Comparison of ENCODE assay signal across 37 cellular contexts in genomic region chr1:19858894-19859293, GRCh38. TPM values are rescaled to one million over a fixed set of nuclear protein-coding genes. Genes with fewer than 3 reads are reported as not detected.
DNase-seq lines count a peak whose midpoint lies in the region; ATAC-seq, FAIRE-seq and TF ChIP-seq lines count a peak whose summit lies in the region.
"Had no signal": no experiment of that assay in that cellular context is flagged by ENCODE, and none has a peak within 500 bp of the region (broad histone marks: within the 10 kb centered on the region; RNA-seq: fewer than 3 reads in every experiment).

No MANE protein-coding gene starts in this region.

- H3K4me2 ChIP-seq in OCI-LY7 (ENCODE audit: low read length), result no peak overlapping the region
- no peak overlapping the region for H3K4me2 ChIP-seq in H1 (ENCODE audit: insufficient read depth in 1 of 2, low read depth in 2 of 2, low read length in 2 of 2)
- H3K4me2 ChIP-seq in HepG2 (ENCODE audit: low read depth, low read length), result no peak overlapping the region
- H3K4me2 ChIP-seq: neural progenitor cell, SK-N-SH had no signal

- H3K4me1 ChIP-seq in OCI-LY7 (ENCODE audit: insufficient read depth, low read length, poor library complexity, severe bottlenecking) (no peaks in the 10 kb centered on the region), H1 (replicated peaks in 1 of 4; ENCODE audit: control insufficient read depth in 3 of 4, insufficient read depth in 4 of 4, low read length in 3 of 4) (no peaks in the 10 kb centered on the region), HepG2 (ENCODE audit: insufficient read depth, low read length) (peaks cover 24% of the 10 kb centered on the region)
- H3K4me1 ChIP-seq: neural progenitor cell, parathyroid adenoma, upper lobe of right lung had no signal

- POLR2A ChIA-PET in OCI-LY7 (lab: Charles Lee), result no interaction called here
- POLR2A ChIA-PET in H1 (lab: Charles Lee; ENCODE audit: partially characterized antibody), result no interaction called here
- POLR2A ChIA-PET in HepG2 (lab: Yijun Ruan, JAX), result no interaction called here
- POLR2A ChIA-PET in activated CD4-positive, alpha-beta memory T cell treated with anti-CD3 and anti-CD28 coated beads, Interleukin-2, amount 10 ng/mL, durations not matched to agents 7 days and 5 days (lab: Charles Lee), result no interaction called here

- H2AFZ ChIP-seq in OCI-LY7 (ENCODE audit: low read length), result no peak overlapping the region
- no peak overlapping the region for H2AFZ ChIP-seq in H1 (ENCODE audit: low read length)
- H2AFZ ChIP-seq in HepG2 (ENCODE audit: low read length), result no peak overlapping the region
- H2AFZ ChIP-seq: neural progenitor cell, parathyroid adenoma had no signal

- no peak overlapping the region for H3K23ac ChIP-seq in H1 (ENCODE audit: insufficient read length)

- H3K27me3 ChIP-seq in H1 (replicated peaks in 1 of 4; ENCODE audit: control insufficient read depth in 3 of 4, extremely low read depth in 1 of 4, insufficient read depth in 3 of 4, low read length in 3 of 4) (no peaks in the 10 kb centered on the region), HepG2 (ENCODE audit: control insufficient read depth in 1 of 2, insufficient read depth in 2 of 2, low read length in 2 of 2) (no peaks in the 10 kb centered on the region)
- H3K27me3 ChIP-seq: neural progenitor cell, upper lobe of right lung had no signal

- no peak overlapping the region for H3K27ac Mint-ChIP-seq in activated CD4-positive, alpha-beta memory T cell treated with anti-CD3 and anti-CD28 coated beads, Interleukin-2, amount 10 ng/mL, durations not matched to agents 7 days and 5 days
- H3K27ac Mint-ChIP-seq: activated naive CD8-positive, alpha-beta T cell; CD14-positive monocyte; immature natural killer cell; neural progenitor cell had no signal

- BruUV-seq in OCI-LY7 (replicated peaks; lab: Mats Ljungman, UMichigan) (no TSS peak), HepG2 (replicated peaks; lab: Mats Ljungman, UMichigan) (no TSS peak)

- no peak overlapping the region for H2BK120ac ChIP-seq in H1 (replicated peaks; ENCODE audit: low read depth, low read length)

- H3K4me3 Mint-ChIP-seq in activated CD4-positive, alpha-beta memory T cell treated with anti-CD3 and anti-CD28 coated beads, Interleukin-2, amount 10 ng/mL, durations not matched to agents 7 days and 5 days, result no peak overlapping the region
- H3K4me3 Mint-ChIP-seq: activated naive CD8-positive, alpha-beta T cell; CD14-positive monocyte; immature natural killer cell; neural progenitor cell had no signal

- no peak overlapping the region for H2BK20ac ChIP-seq in H1 (ENCODE audit: low read length)

- no peaks in the 10 kb centered on the region for H3K9me2 ChIP-seq in OCI-LY7 (ENCODE audit: insufficient read depth, low read length)
- H3K9me2 ChIP-seq: SK-N-SH had no signal

- in situ Hi-C loops in HepG2 (cut with HindIII; ENCODE audit: extremely low pct_ligation_motif_present, low pct_unique_long_range_greater_than_20kb), result no loop called here

- TF ChIP-seq EP300 in H1 (IDR thresholded peaks at IDR 0.05; ENCODE audit: borderline replicate concordance in 1 of 2, low read depth in 2 of 2, low read length in 2 of 2) (no peak), HepG2 (IDR thresholded peaks at IDR 0.05; ENCODE audit: low read depth in 2 of 2, low read length in 2 of 2) (no peak), HepG2 (CRISPR knock-in tag; IDR thresholded peaks at IDR 0.05; ENCODE audit: borderline replicate concordance) (no peak)

- CTCF ChIA-PET in OCI-LY7 (lab: Charles Lee; ENCODE audit: unreplicated experiment) (no interaction called here), H1 (lab: Charles Lee; ENCODE audit: partially characterized antibody) (interaction anchor here (0.9 to 1.2 kb wide), 2 partner anchors 325 to 499 kb away, joined by 3 read pairs; no protein-coding TSS in a partner anchor), HepG2 (lab: Yijun Ruan, JAX; ENCODE audit: low intra/inter-chr PET ratio, low total read pairs) (no interaction called here)
- CTCF ChIA-PET in activated CD4-positive, alpha-beta memory T cell treated with anti-CD3 and anti-CD28 coated beads, Interleukin-2, amount 10 ng/mL, durations not matched to agents 7 days and 5 days (lab: Charles Lee), result interaction anchor here (0.7 kb wide), 1 partner anchor 10 kb away, joined by 3 read pairs; no protein-coding TSS in a partner anchor

- no peak overlapping the region for H3K4ac ChIP-seq in H1 (replicated peaks; ENCODE audit: insufficient read length, low read depth, low read length)

- no peak overlapping the region for H2AK5ac ChIP-seq in H1 (ENCODE audit: low read depth, low read length)

- no peaks in the 10 kb centered on the region for H4K20me1 ChIP-seq in OCI-LY7 (ENCODE audit: insufficient read depth, low read length)
- no peaks in the 10 kb centered on the region for H4K20me1 ChIP-seq in H1 (replicated peaks in 1 of 2; ENCODE audit: control insufficient read depth in 1 of 2, insufficient read depth in 2 of 2, low read length in 2 of 2)
- no peaks in the 10 kb centered on the region for H4K20me1 ChIP-seq in HepG2 (ENCODE audit: insufficient read depth, low read length)

- H3K9ac ChIP-seq in H1 (replicated peaks in 1 of 4; ENCODE audit: extremely low read depth in 1 of 4, low read depth in 3 of 4, low read length in 3 of 4), result no peak overlapping the region
- no peak overlapping the region for H3K9ac ChIP-seq in HepG2 (ENCODE audit: insufficient read depth, low read depth, low read length)
- H3K9ac ChIP-seq: neural progenitor cell, parathyroid adenoma, SK-N-SH had no signal

- TF ChIP-seq RAD21 in H1 (IDR thresholded peaks at IDR 0.05 in 1 of 2, conservative IDR thresholded peaks at IDR 0.05 in 1 of 2; ENCODE audit: low read depth in 2 of 2, low read length in 2 of 2), result no peak
- TF ChIP-seq RAD21 in HepG2 (CRISPR knock-in tag; IDR thresholded peaks at IDR 0.05), result no peak

- no peak for TF ChIP-seq POLR2A in H1 (IDR thresholded peaks at IDR 0.05; ENCODE audit: control extremely low read depth in 1 of 2, low read depth in 2 of 2, low read length in 2 of 2)
- TF ChIP-seq POLR2A in HepG2 (IDR thresholded peaks at IDR 0.05; ENCODE audit: insufficient read depth in 1 of 2, low read depth in 2 of 2, low read length in 2 of 2), result no peak

- no peak overlapping the region for H4K5ac ChIP-seq in H1 (ENCODE audit: insufficient read length, low read depth, low read length)

- H3K14ac ChIP-seq in H1 (ENCODE audit: insufficient read length), result no peak overlapping the region

- H3K79me2 ChIP-seq in OCI-LY7 (ENCODE audit: insufficient read depth, low read depth, low read length) (no peaks in the 10 kb centered on the region), H1 (ENCODE audit: control insufficient read depth in 1 of 2, insufficient read depth in 2 of 2, low read length in 2 of 2) (no peaks in the 10 kb centered on the region), HepG2 (ENCODE audit: insufficient read depth, low read length) (no peaks in the 10 kb centered on the region)
- H3K79me2 ChIP-seq: parathyroid adenoma had no signal

- no peak overlapping the region for H2BK5ac ChIP-seq in H1 (ENCODE audit: low read depth, low read length)

- no peaks in the 10 kb centered on the region for H3K79me1 ChIP-seq in H1 (ENCODE audit: low read depth, low read length)

- H2BK15ac ChIP-seq in H1 (ENCODE audit: low read length), result no peak overlapping the region

- H3K36me3 ChIP-seq in OCI-LY7 (ENCODE audit: insufficient read depth, low read length) (no peaks in the 10 kb centered on the region), H1 (ENCODE audit: control insufficient read depth in 2 of 4, insufficient read depth in 4 of 4, low read length in 3 of 4) (no peaks in the 10 kb centered on the region), HepG2 (replicated peaks in 1 of 2; ENCODE audit: control insufficient read depth in 1 of 2, insufficient read depth in 2 of 2, low read length in 2 of 2) (no peaks in the 10 kb centered on the region)
- H3K36me3 ChIP-seq: neural progenitor cell, upper lobe of right lung had no signal

- H4K91ac ChIP-seq in H1 (replicated peaks; ENCODE audit: insufficient read length, low read length), result no peak overlapping the region

- H4K8ac ChIP-seq in H1 (ENCODE audit: extremely low read depth, insufficient read depth, low read length), result no peak overlapping the region

- ATAC-seq in HepG2, result no peak
- ATAC-seq in GM21367 (IDR thresholded peaks at IDR 0.05; ENCODE audit: unreplicated experiment), result no peak
- ATAC-seq: left cardiac atrium; stimulated activated naive CD8-positive, alpha-beta T cell treated with anti-CD3 and anti-CD28 coated beads, Interleukin-15, Interleukin-2, amounts not matched to agents 100 U/mL and 50 U/mL, for 24 hours; upper lobe of right lung had no signal

- peaks cover 4% of the 10 kb centered on the region for H3K9me3 Mint-ChIP-seq in activated CD4-positive, alpha-beta memory T cell treated with anti-CD3 and anti-CD28 coated beads, Interleukin-2, amount 10 ng/mL, durations not matched to agents 7 days and 5 days

- 77% methylated on average over 5 of the region's 5 CpGs; no CpG with 5 or more reads in 1 of the 2 experiments for WGBS in H1 (ENCODE audit: extremely low coverage in 1 of 2, insufficient coverage in 1 of 2, insufficient read length in 1 of 2, insufficient replicate concordance in 2 of 2, low coverage in 1 of 2, low lambda C conversion rate in 2 of 2, missing lambda C conversion rate in 1 of 2), 2 experiments
- WGBS in HepG2 (ENCODE audit: low lambda C conversion rate), result 19% methylated on average over 5 of the region's 5 CpGs

- H3K23me2 ChIP-seq in H1 (ENCODE audit: low read depth, low read length), result no peaks in the 10 kb centered on the region

- no peak overlapping the region for H3K56ac ChIP-seq in H1 (replicated peaks; ENCODE audit: insufficient read length, low read depth, low read length)

- H3K27ac ChIP-seq in OCI-LY7 (ENCODE audit: low read depth, low read length, poor library complexity, severe bottlenecking) (no peak overlapping the region), H1 (ENCODE audit: low read depth, low read length) (no peak overlapping the region), HepG2 (ENCODE audit: extremely low read length, insufficient read depth, low read length) (no peak overlapping the region)
- H3K27ac ChIP-seq: neural progenitor cell, parathyroid adenoma, upper lobe of right lung, VCaP had no signal

- H3K4me3 ChIP-seq in OCI-LY7 (ENCODE audit: low read depth, low read length, poor library complexity, severe bottlenecking) (no peak overlapping the region), H1 (ENCODE audit: extremely low read depth in 1 of 4, insufficient read depth in 2 of 4, low read depth in 3 of 4, low read length in 4 of 4) (no peak overlapping the region), HepG2 (replicated peaks in 1 of 3; ENCODE audit: insufficient read depth in 1 of 3, low read depth in 2 of 3, low read length in 3 of 3) (no peak overlapping the region)
- H3K4me3 ChIP-seq: neural progenitor cell, upper lobe of right lung had no signal

- FAIRE-seq in H1 (lab: Jason Lieb, UNC) (peak; percentile 24), HepG2 (lab: Jason Lieb, UNC) (no peak)
- FAIRE-seq: bronchial epithelial cell, endothelial cell of umbilical vein, small intestine had no signal

- TF ChIP-seq CTCF in OCI-LY7 (conservative IDR thresholded peaks at IDR 0.05; ENCODE audit: low read length) (no peak), H1 (IDR thresholded peaks at IDR 0.05; ENCODE audit: control extremely low read depth in 1 of 3, insufficient read depth in 1 of 3, low read depth in 1 of 3, low read length in 3 of 3) (no peak), HepG2 (CRISPR knock-in tag; IDR thresholded peaks at IDR 0.05) (no peak)

- DNase-seq in SIG-M5 treated with dmso at 0.1 percent for 504 hours (lab: John Stamatoyannopoulos, UW; ENCODE audit: unreplicated experiment) (peak; percentile 20), SIG-M5 (lab: John Stamatoyannopoulos, UW) (no peak), OCI-LY7 (ENCODE audit: low spot score) (peak; percentile 14), H1 (ENCODE audit: low read depth in 1 of 2, low spot score in 2 of 2) (no peak), HepG2 (ENCODE audit: low spot score) (no peak)
- no peak for DNase-seq in activated effector memory CD4-positive, alpha-beta T cell treated with anti-CD3 and anti-CD28 coated beads, Interleukin-2, amount 50 U/mL, for 16 hours
- no peak for DNase-seq in activated CD4-positive, alpha-beta memory T cell treated with anti-CD3 and anti-CD28 coated beads, Interleukin-2, amount 10 ng/mL, durations not matched to agents 7 days and 5 days
- DNase-seq: 8988T; activated CD4-positive, alpha-beta T cell treated with anti-CD3 and anti-CD28 coated beads for 4 hours; aorta; DMS79 treated with DMSO at 0.1 percent for 48 hours; GDM1; H7; immature natural killer cell; left cardiac atrium; mesenchymal stem cell; NCI-H1417 treated with DMSO at 0.1 percent for 48 hours; NCI-H2029 treated with DMSO at 0.1 percent for 48 hours; NCI-H69; retina; SK-N-SH; small intestine; stimulated activated naive CD8-positive, alpha-beta T cell treated with anti-CD3 and anti-CD28 coated beads, Interleukin-15, Interleukin-2, amounts not matched to agents 100 U/mL and 50 U/mL, for 24 hours; T-helper 2 cell; upper lobe of right lung had no signal

- peaks cover 25% of the 10 kb centered on the region for H3K27me3 Mint-ChIP-seq in activated CD4-positive, alpha-beta memory T cell treated with anti-CD3 and anti-CD28 coated beads, Interleukin-2, amount 10 ng/mL, durations not matched to agents 7 days and 5 days

- intact Hi-C loops in OCI-LY7 (cut with micrococcal nuclease; ENCODE audit: unreplicated experiment), result no loop called here
- intact Hi-C loops in HepG2 (cut with micrococcal nuclease; ENCODE audit: unreplicated experiment), result no loop called here

- H2BK12ac ChIP-seq in H1 (ENCODE audit: low read depth, low read length), result no peak overlapping the region

- no peaks in the 10 kb centered on the region for H3K36me3 Mint-ChIP-seq in activated CD4-positive, alpha-beta memory T cell treated with anti-CD3 and anti-CD28 coated beads, Interleukin-2, amount 10 ng/mL, durations not matched to agents 7 days and 5 days (ENCODE audit: low read depth)
- H3K36me3 Mint-ChIP-seq: activated naive CD8-positive, alpha-beta T cell; CD14-positive monocyte; immature natural killer cell; neural progenitor cell had no signal

- no peak overlapping the region for H3K18ac ChIP-seq in H1 (ENCODE audit: extremely low read depth, low read length)

- no peaks in the 10 kb centered on the region for H3K9me3 ChIP-seq in OCI-LY7 (ENCODE audit: low read length)
- no peaks in the 10 kb centered on the region for H3K9me3 ChIP-seq in H1 (ENCODE audit: insufficient read depth in 2 of 2, low read depth in 1 of 2, low read length in 1 of 2)
- H3K9me3 ChIP-seq in HepG2 (ENCODE audit: low read length), result no peaks in the 10 kb centered on the region; the same call in 1 of the 2 replicates
- H3K9me3 ChIP-seq: SK-N-SH had no signal

- H3K4me1 Mint-ChIP-seq in activated CD4-positive, alpha-beta memory T cell treated with anti-CD3 and anti-CD28 coated beads, Interleukin-2, amount 10 ng/mL, durations not matched to agents 7 days and 5 days, result no peaks in the 10 kb centered on the region
- H3K4me1 Mint-ChIP-seq: immature natural killer cell, neural progenitor cell had no signal

RNA-seq across cellular contexts. Expression of gene OTUD3, which starts 23.3 kb away (rescaled TPM):
- total RNA-seq in OCI-LY7 (2014; rRNA removed; shearing (Covaris generic)), result 5.6 and 7.3 TPM in 2 replicates
- total RNA-seq in OCI-LY7 (2022) (12.2 and 14.7 TPM in 2 replicates), HepG2 (2016; rRNA removed; fragmentation: Illumina TruSeq; extraction: Trizol) (5.2 and 7.5 TPM in 2 replicates)
- total RNA-seq in H1 (2021; fragmentation: NEBNext Ultra II Directional; extraction: Animal tissue kit (Norgen Biotek cat#: 25700)), result 11.9 and 12.7 TPM in 2 replicates
- polyA plus RNA-seq in H1 (2011; rRNA removed) (4.6 and 6.3 TPM in 2 replicates), HepG2 (2011; rRNA removed) (5.2 and 5.6 TPM in 2 replicates)
- polyA plus RNA-seq in H1 (2011; cell fraction: cytosol; rRNA removed), result 7.5 TPM
- 5.4 TPM for polyA plus RNA-seq in H1 (2011; cell fraction: nucleus; rRNA removed)
- polyA plus RNA-seq in H1 (2012, experiment 1 of 2), result 7.0 to 13.2 TPM (median 8.6 TPM) in 4 replicates
- 0.55 TPM for polyA plus RNA-seq in H1 (2012, experiment 2 of 2)
- 7.5 TPM for polyA plus RNA-seq in H1 (2013, experiment 1 of 2)
- 5.8 TPM for polyA plus RNA-seq in H1 (2013, experiment 2 of 2)
- polyA minus RNA-seq in H1 (2011; rRNA and poly(A)+ RNA removed), result 11.7 and 13.5 TPM in 2 replicates
- 5.1 TPM for polyA minus RNA-seq in H1 (2011; cell fraction: cytosol; rRNA and poly(A)+ RNA removed)
- 10.9 TPM for polyA minus RNA-seq in H1 (2011; cell fraction: nucleus; rRNA and poly(A)+ RNA removed)
- total RNA-seq in HepG2 (2016; cell fraction: cytosol; rRNA removed; fragmentation: Illumina TruSeq; extraction: Trizol; ENCODE audit: low read depth), result 4.1 and 7.5 TPM in 2 replicates
- total RNA-seq in HepG2 (2016; cell fraction: insoluble cytoplasmic fraction; rRNA removed; fragmentation: Illumina TruSeq; extraction: Trizol), result 5.4 and 7.4 TPM in 2 replicates
- 2.6 and 3.0 TPM in 2 replicates for total RNA-seq in HepG2 (2016; cell fraction: membrane; rRNA removed; fragmentation: Illumina TruSeq; extraction: Trizol)
- 13.6 and 19.6 TPM in 2 replicates for total RNA-seq in HepG2 (2016; cell fraction: nucleus; rRNA removed; fragmentation: Illumina TruSeq; extraction: Trizol)
- polyA plus RNA-seq in HepG2 (2011; cell fraction: cytosol; rRNA removed), result 1.9 and 2.3 TPM in 2 replicates
- 9.3 and 11.5 TPM in 2 replicates for polyA plus RNA-seq in HepG2 (2011; cell fraction: nucleus; rRNA removed)
- 3.5 and 4.2 TPM in 2 replicates for polyA plus RNA-seq in HepG2 (2012)
- 0.17 and 0.50 TPM in 2 replicates for polyA plus RNA-seq in HepG2 (2016; cell fraction: cytosol; fragmentation: Illumina TruSeq; extraction: Trizol; ENCODE audit: low read depth)
- polyA plus RNA-seq in HepG2 (2016; cell fraction: insoluble cytoplasmic fraction; fragmentation: Illumina TruSeq; extraction: Trizol; ENCODE audit: low read depth), result 3.4 and 3.5 TPM in 2 replicates
- polyA plus RNA-seq in HepG2 (2016; cell fraction: membrane; fragmentation: Illumina TruSeq; extraction: Trizol; ENCODE audit: low read depth), result 0.48 and 0.61 TPM in 2 replicates
- 23.6 and 27.3 TPM in 2 replicates for polyA plus RNA-seq in HepG2 (2016; cell fraction: nucleus; fragmentation: Illumina TruSeq; extraction: Trizol; ENCODE audit: insufficient read depth, low read depth)
- 6.5 and 7.6 TPM in 2 replicates for polyA minus RNA-seq in HepG2 (2011; rRNA and poly(A)+ RNA removed; ENCODE audit: low replicate concordance)
- 2.0 and 3.2 TPM in 2 replicates for polyA minus RNA-seq in HepG2 (2011; cell fraction: cytosol; rRNA and poly(A)+ RNA removed)
- polyA minus RNA-seq in HepG2 (2011; cell fraction: nucleus; rRNA and poly(A)+ RNA removed), result 13.1 and 14.4 TPM in 2 replicates
- total RNA-seq in activated CD4-positive, alpha-beta memory T cell treated with anti-CD3 and anti-CD28 coated beads, Interleukin-2, amount 10 ng/mL, durations not matched to agents 7 days and 5 days, result 1 to 10 TPM; 6.7 to 7.6 TPM

RNA-seq across cellular contexts. Expression of gene RNF186, which starts 43.8 kb away (rescaled TPM):
- not detected in 2 replicates for total RNA-seq in OCI-LY7 (2014; rRNA removed; shearing (Covaris generic))
- total RNA-seq in OCI-LY7 (2022) (not detected in 2 replicates), HepG2 (2016; rRNA removed; fragmentation: Illumina TruSeq; extraction: Trizol) (0.20 TPM in 1 of 2 replicates, not detected in the other)
- total RNA-seq in H1 (2021; fragmentation: NEBNext Ultra II Directional; extraction: Animal tissue kit (Norgen Biotek cat#: 25700)), result not detected in 2 replicates
- polyA plus RNA-seq in H1 (2011; rRNA removed) (0.05 TPM in 1 of 2 replicates, not detected in the other), HepG2 (2011; rRNA removed) (0.07 and 0.10 TPM in 2 replicates)
- polyA plus RNA-seq in H1 (2011; cell fraction: cytosol; rRNA removed), result not detected
- not detected for polyA plus RNA-seq in H1 (2011; cell fraction: nucleus; rRNA removed)
- polyA plus RNA-seq in H1 (2012, experiment 1 of 2), result not detected in 4 replicates
- not detected for polyA plus RNA-seq in H1 (2012, experiment 2 of 2)
- not detected for polyA plus RNA-seq in H1 (2013, experiment 1 of 2)
- polyA plus RNA-seq in H1 (2013, experiment 2 of 2), result not detected
- polyA minus RNA-seq in H1 (2011; rRNA and poly(A)+ RNA removed), result not detected in 2 replicates
- polyA minus RNA-seq in H1 (2011; cell fraction: cytosol; rRNA and poly(A)+ RNA removed), result not detected
- not detected for polyA minus RNA-seq in H1 (2011; cell fraction: nucleus; rRNA and poly(A)+ RNA removed)
- 0.26 TPM in 1 of 2 replicates, not detected in the other for total RNA-seq in HepG2 (2016; cell fraction: cytosol; rRNA removed; fragmentation: Illumina TruSeq; extraction: Trizol; ENCODE audit: low read depth)
- 0.09 TPM in 1 of 2 replicates, not detected in the other for total RNA-seq in HepG2 (2016; cell fraction: insoluble cytoplasmic fraction; rRNA removed; fragmentation: Illumina TruSeq; extraction: Trizol)
- total RNA-seq in HepG2 (2016; cell fraction: membrane; rRNA removed; fragmentation: Illumina TruSeq; extraction: Trizol), result 0.12 TPM in 1 of 2 replicates, not detected in the other
- total RNA-seq in HepG2 (2016; cell fraction: nucleus; rRNA removed; fragmentation: Illumina TruSeq; extraction: Trizol), result not detected in 2 replicates
- polyA plus RNA-seq in HepG2 (2011; cell fraction: cytosol; rRNA removed), result 0.11 and 0.12 TPM in 2 replicates
- 0.28 TPM in 1 of 2 replicates, not detected in the other for polyA plus RNA-seq in HepG2 (2011; cell fraction: nucleus; rRNA removed)
- 0.34 and 0.55 TPM in 2 replicates for polyA plus RNA-seq in HepG2 (2012)
- 0.10 TPM in 1 of 2 replicates, not detected in the other for polyA plus RNA-seq in HepG2 (2016; cell fraction: cytosol; fragmentation: Illumina TruSeq; extraction: Trizol; ENCODE audit: low read depth)
- polyA plus RNA-seq in HepG2 (2016; cell fraction: insoluble cytoplasmic fraction; fragmentation: Illumina TruSeq; extraction: Trizol; ENCODE audit: low read depth), result not detected in 2 replicates
- not detected in 2 replicates for polyA plus RNA-seq in HepG2 (2016; cell fraction: membrane; fragmentation: Illumina TruSeq; extraction: Trizol; ENCODE audit: low read depth)
- polyA plus RNA-seq in HepG2 (2016; cell fraction: nucleus; fragmentation: Illumina TruSeq; extraction: Trizol; ENCODE audit: insufficient read depth, low read depth), result not detected in 2 replicates
- polyA minus RNA-seq in HepG2 (2011; rRNA and poly(A)+ RNA removed; ENCODE audit: low replicate concordance), result 0.12 TPM in 1 of 2 replicates, not detected in the other
- not detected in 2 replicates for polyA minus RNA-seq in HepG2 (2011; cell fraction: cytosol; rRNA and poly(A)+ RNA removed)
- not detected in 2 replicates for polyA minus RNA-seq in HepG2 (2011; cell fraction: nucleus; rRNA and poly(A)+ RNA removed)
- not detected for total RNA-seq in activated CD4-positive, alpha-beta memory T cell treated with anti-CD3 and anti-CD28 coated beads, Interleukin-2, amount 10 ng/mL, durations not matched to agents 7 days and 5 days
- total RNA-seq: activated CD8-positive, alpha-beta memory T cell treated with anti-CD3 and anti-CD28 coated beads for 36 hours; aorta; bronchial epithelial cell; endothelial cell of umbilical vein; H7; HT1080; left cardiac atrium; MCF 10A; temporal lobe; upper lobe of right lung had no signal
- polyA plus RNA-seq: CD14-positive monocyte, endothelial cell of umbilical vein, immature natural killer cell, SK-N-SH had no signal

RNA-seq across cellular contexts. Expression of gene TMCO4, which starts 59.2 kb away (rescaled TPM):
- 0.31 and 1.2 TPM in 2 replicates for total RNA-seq in OCI-LY7 (2014; rRNA removed; shearing (Covaris generic))
- total RNA-seq in OCI-LY7 (2022) (7.8 and 8.1 TPM in 2 replicates), HepG2 (2016; rRNA removed; fragmentation: Illumina TruSeq; extraction: Trizol) (3.9 and 4.1 TPM in 2 replicates)
- total RNA-seq in H1 (2021; fragmentation: NEBNext Ultra II Directional; extraction: Animal tissue kit (Norgen Biotek cat#: 25700)), result 3.0 and 3.1 TPM in 2 replicates
- polyA plus RNA-seq in H1 (2011; rRNA removed) (3.1 and 3.6 TPM in 2 replicates), HepG2 (2011; rRNA removed) (2.1 and 3.3 TPM in 2 replicates)
- 4.0 TPM for polyA plus RNA-seq in H1 (2011; cell fraction: cytosol; rRNA removed)
- 4.4 TPM for polyA plus RNA-seq in H1 (2011; cell fraction: nucleus; rRNA removed)
- polyA plus RNA-seq in H1 (2012, experiment 1 of 2), result 2.1 to 4.3 TPM (median 3.2 TPM) in 4 replicates
- polyA plus RNA-seq in H1 (2012, experiment 2 of 2), result 2.9 TPM
- 2.7 TPM for polyA plus RNA-seq in H1 (2013, experiment 1 of 2)
- polyA plus RNA-seq in H1 (2013, experiment 2 of 2), result 3.2 TPM
- polyA minus RNA-seq in H1 (2011; rRNA and poly(A)+ RNA removed), result 3.2 TPM in 2 replicates
- 3.6 TPM for polyA minus RNA-seq in H1 (2011; cell fraction: cytosol; rRNA and poly(A)+ RNA removed)
- 3.7 TPM for polyA minus RNA-seq in H1 (2011; cell fraction: nucleus; rRNA and poly(A)+ RNA removed)
- total RNA-seq in HepG2 (2016; cell fraction: cytosol; rRNA removed; fragmentation: Illumina TruSeq; extraction: Trizol; ENCODE audit: low read depth), result 2.2 and 2.4 TPM in 2 replicates
- 4.4 and 6.1 TPM in 2 replicates for total RNA-seq in HepG2 (2016; cell fraction: insoluble cytoplasmic fraction; rRNA removed; fragmentation: Illumina TruSeq; extraction: Trizol)
- 3.6 and 4.0 TPM in 2 replicates for total RNA-seq in HepG2 (2016; cell fraction: membrane; rRNA removed; fragmentation: Illumina TruSeq; extraction: Trizol)
- total RNA-seq in HepG2 (2016; cell fraction: nucleus; rRNA removed; fragmentation: Illumina TruSeq; extraction: Trizol), result 5.2 and 5.6 TPM in 2 replicates
- 2.3 and 3.3 TPM in 2 replicates for polyA plus RNA-seq in HepG2 (2011; cell fraction: cytosol; rRNA removed)
- 4.8 and 6.1 TPM in 2 replicates for polyA plus RNA-seq in HepG2 (2011; cell fraction: nucleus; rRNA removed)
- 1.3 and 1.9 TPM in 2 replicates for polyA plus RNA-seq in HepG2 (2012)
- polyA plus RNA-seq in HepG2 (2016; cell fraction: cytosol; fragmentation: Illumina TruSeq; extraction: Trizol; ENCODE audit: low read depth), result 2.0 and 2.4 TPM in 2 replicates
- 2.8 and 3.9 TPM in 2 replicates for polyA plus RNA-seq in HepG2 (2016; cell fraction: insoluble cytoplasmic fraction; fragmentation: Illumina TruSeq; extraction: Trizol; ENCODE audit: low read depth)
- 3.1 and 3.5 TPM in 2 replicates for polyA plus RNA-seq in HepG2 (2016; cell fraction: membrane; fragmentation: Illumina TruSeq; extraction: Trizol; ENCODE audit: low read depth)
- 5.0 and 6.3 TPM in 2 replicates for polyA plus RNA-seq in HepG2 (2016; cell fraction: nucleus; fragmentation: Illumina TruSeq; extraction: Trizol; ENCODE audit: insufficient read depth, low read depth)
- polyA minus RNA-seq in HepG2 (2011; rRNA and poly(A)+ RNA removed; ENCODE audit: low replicate concordance), result 5.4 and 25.9 TPM in 2 replicates
- 2.5 and 2.6 TPM in 2 replicates for polyA minus RNA-seq in HepG2 (2011; cell fraction: cytosol; rRNA and poly(A)+ RNA removed)
- polyA minus RNA-seq in HepG2 (2011; cell fraction: nucleus; rRNA and poly(A)+ RNA removed), result 1.5 and 3.6 TPM in 2 replicates
- total RNA-seq in activated CD4-positive, alpha-beta memory T cell treated with anti-CD3 and anti-CD28 coated beads, Interleukin-2, amount 10 ng/mL, durations not matched to agents 7 days and 5 days, result 10 to 100 TPM; 16.3 to 16.9 TPM

Comparison
In these comparisons a context has a peak if more than half of its experiments do, and no peak if none do; other contexts are left out.
1. DNase-seq: peak in SIG-M5 treated with dmso at 0.1 percent for 504 hours (single experiment) and OCI-LY7 (single experiment); none in SIG-M5 (single experiment), H1 (0 of 2), activated effector memory CD4-positive, alpha-beta T cell treated with anti-CD3 and anti-CD28 coated beads, Interleukin-2, amount 50 U/mL, for 16 hours (single experiment), HepG2 (single experiment) and activated CD4-positive, alpha-beta memory T cell treated with anti-CD3 and anti-CD28 coated beads, Interleukin-2, amount 10 ng/mL, durations not matched to agents 7 days and 5 days (single experiment).
2. CTCF ChIA-PET loops: an anchor here in H1 (0.9 to 1.2 kb wide) and activated CD4-positive, alpha-beta memory T cell treated with anti-CD3 and anti-CD28 coated beads, Interleukin-2, amount 10 ng/mL, durations not matched to agents 7 days and 5 days (0.7 kb wide); none called in OCI-LY7 and HepG2.